In the genomic region with DNA sequence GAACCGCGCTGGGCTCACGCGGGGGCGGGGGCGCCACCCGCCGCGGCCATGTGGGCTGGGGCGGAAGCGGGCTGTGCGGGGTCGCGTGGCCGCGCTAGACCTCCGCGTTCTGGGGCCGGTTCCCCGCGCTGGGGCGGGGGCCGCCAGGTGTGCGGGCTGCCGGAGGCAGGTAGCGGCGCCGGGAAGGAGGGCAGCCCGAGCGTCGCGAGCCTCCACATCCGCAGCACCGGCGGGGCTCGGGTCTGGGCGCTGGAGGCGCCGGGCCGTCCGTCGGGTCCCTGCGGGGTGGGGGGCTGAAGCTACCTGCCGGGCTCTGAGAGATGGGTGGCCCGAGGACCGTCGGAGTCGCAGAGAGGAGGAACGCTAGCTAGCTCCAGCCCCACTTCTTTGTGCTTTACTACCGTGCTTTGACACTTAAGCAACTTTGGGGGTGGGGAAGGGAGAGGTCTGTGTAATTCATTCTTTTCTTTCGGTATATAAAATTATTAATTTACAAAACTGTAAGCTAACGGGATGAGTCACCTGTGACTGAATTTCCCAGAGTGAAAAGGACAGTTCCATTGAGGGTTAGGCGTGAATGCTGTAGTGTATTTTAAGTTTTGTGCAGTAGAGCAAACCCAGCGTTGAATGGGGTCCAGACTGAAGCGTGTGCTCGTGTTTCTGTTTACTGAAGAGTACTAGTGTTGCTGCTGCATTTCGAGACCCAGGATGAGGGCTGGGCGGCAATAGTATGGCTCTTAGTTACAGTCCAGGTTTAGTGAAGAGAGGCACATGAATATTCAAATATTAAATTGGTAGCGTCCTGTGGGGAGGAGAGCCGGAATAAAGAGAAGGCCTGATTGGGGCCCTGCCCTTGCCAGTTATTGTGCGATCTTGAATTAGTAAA, we compare ENCODE assay signal across 8 cellular contexts. TPM values are rescaled to one million over a fixed set of nuclear protein-coding genes. Genes with fewer than 3 reads are reported as not detected.
DNase-seq lines count a peak whose midpoint lies in the region; ATAC-seq and TF ChIP-seq lines count a peak whose summit lies in the region.

No MANE protein-coding gene starts in this region.

- intact Hi-C loops in activated T-helper 2 cell treated with anti-CD3 and anti-CD28 coated beads, Interferon-gamma antibody, Interleukin-2, Interleukin-4, amounts not matched to agents 10 μg/mL and 5 μg/mL and 100 μg/mL, durations not matched to agents 14 hours and 24 hours and 36 hours (cut with micrococcal nuclease): loop anchor here (10.0 kb wide), 3 partner anchors 469 to 949 kb away; a partner anchor contains a TSS

- peak overlapping the region; percentile 84 for H3K4me3 Mint-ChIP-seq in activated T-helper 2 cell treated with anti-CD3 and anti-CD28 coated beads, Interferon-gamma antibody, Interleukin-2, Interleukin-4, amounts not matched to agents 10 μg/mL and 5 μg/mL and 100 μg/mL, durations not matched to agents 14 hours and 24 hours and 36 hours (ENCODE audit: low read depth)
- H3K4me3 Mint-ChIP-seq in glutamatergic neuron (ENCODE audit: unreplicated experiment) (peak overlapping the region; percentile 86), progenitor cell of endocrine pancreas (ENCODE audit: low read depth) (peak overlapping the region; percentile 74)

- peak overlapping the region; percentile 58 for H3K27ac Mint-ChIP-seq in activated T-helper 2 cell treated with anti-CD3 and anti-CD28 coated beads, Interferon-gamma antibody, Interleukin-2, Interleukin-4, amounts not matched to agents 10 μg/mL and 5 μg/mL and 100 μg/mL, durations not matched to agents 14 hours and 24 hours and 36 hours
- peak overlapping the region; percentile 40 for H3K27ac Mint-ChIP-seq in glutamatergic neuron (ENCODE audit: unreplicated experiment)
- peak overlapping the region; percentile 76 for H3K27ac Mint-ChIP-seq in progenitor cell of endocrine pancreas

- TF ChIP-seq CTCF in glutamatergic neuron (IDR thresholded peaks at IDR 0.05; ENCODE audit: partially characterized antibody, unreplicated experiment): no peak
- TF ChIP-seq CTCF in progenitor cell of endocrine pancreas (IDR thresholded peaks at IDR 0.05; ENCODE audit: unreplicated experiment): no peak

- peaks cover 6% of the 10 kb centered on the region for H3K36me3 Mint-ChIP-seq in activated T-helper 2 cell treated with anti-CD3 and anti-CD28 coated beads, Interferon-gamma antibody, Interleukin-2, Interleukin-4, amounts not matched to agents 10 μg/mL and 5 μg/mL and 100 μg/mL, durations not matched to agents 14 hours and 24 hours and 36 hours (ENCODE audit: low read depth)
- H3K36me3 Mint-ChIP-seq in glutamatergic neuron (ENCODE audit: unreplicated experiment): no peaks in the 10 kb centered on the region
- H3K36me3 Mint-ChIP-seq in progenitor cell of endocrine pancreas (ENCODE audit: insufficient read depth): no peaks in the 10 kb centered on the region

- peak; percentile 23 for ATAC-seq in HG02642 (IDR thresholded peaks at IDR 0.05; ENCODE audit: poor library complexity, unreplicated experiment)

- H3K9me3 Mint-ChIP-seq in activated T-helper 2 cell treated with anti-CD3 and anti-CD28 coated beads, Interferon-gamma antibody, Interleukin-2, Interleukin-4, amounts not matched to agents 10 μg/mL and 5 μg/mL and 100 μg/mL, durations not matched to agents 14 hours and 24 hours and 36 hours: no peaks in the 10 kb centered on the region
- H3K9me3 Mint-ChIP-seq in glutamatergic neuron (ENCODE audit: unreplicated experiment) (peaks cover 4% of the 10 kb centered on the region), progenitor cell of endocrine pancreas (ENCODE audit: low read depth) (no peaks in the 10 kb centered on the region)

- no peaks in the 10 kb centered on the region for H3K27me3 Mint-ChIP-seq in activated T-helper 2 cell treated with anti-CD3 and anti-CD28 coated beads, Interferon-gamma antibody, Interleukin-2, Interleukin-4, amounts not matched to agents 10 μg/mL and 5 μg/mL and 100 μg/mL, durations not matched to agents 14 hours and 24 hours and 36 hours (ENCODE audit: low read depth)
- H3K27me3 Mint-ChIP-seq in glutamatergic neuron (ENCODE audit: unreplicated experiment) (no peaks in the 10 kb centered on the region), progenitor cell of endocrine pancreas (no peaks in the 10 kb centered on the region)

- peaks cover 28% of the 10 kb centered on the region for H3K4me1 Mint-ChIP-seq in activated T-helper 2 cell treated with anti-CD3 and anti-CD28 coated beads, Interferon-gamma antibody, Interleukin-2, Interleukin-4, amounts not matched to agents 10 μg/mL and 5 μg/mL and 100 μg/mL, durations not matched to agents 14 hours and 24 hours and 36 hours (ENCODE audit: low read depth)
- peaks cover 5% of the 10 kb centered on the region for H3K4me1 Mint-ChIP-seq in glutamatergic neuron (ENCODE audit: low read depth, unreplicated experiment)
- peaks cover 27% of the 10 kb centered on the region for H3K4me1 Mint-ChIP-seq in progenitor cell of endocrine pancreas (ENCODE audit: low read depth)

- DNase-seq in NCI-H2171 treated with DMSO at 0.1 percent for 48 hours (lab: John Stamatoyannopoulos, UW) (peak; percentile 6), NCI-H2171 (lab: John Stamatoyannopoulos, UW) (no peak), NCI-H2029 (lab: John Stamatoyannopoulos, UW) (peak; percentile 30), glutamatergic neuron (no peak), progenitor cell of endocrine pancreas (ENCODE audit: low spot score, unreplicated experiment) (no peak), NCI-H1048 (lab: John Stamatoyannopoulos, UW) (no peak)
- no peak for DNase-seq in activated T-helper 2 cell treated with anti-CD3 and anti-CD28 coated beads, Interferon-gamma antibody, Interleukin-2, Interleukin-4, amounts not matched to agents 10 μg/mL and 5 μg/mL and 100 μg/mL, durations not matched to agents 14 hours and 24 hours and 36 hours (ENCODE audit: low spot score)

RNA-seq across cellular contexts. Expression of a gene that starts 0.8 kb away (rescaled TPM):
- 58.2 and 58.7 TPM in 2 replicates for total RNA-seq in activated T-helper 2 cell treated with anti-CD3 and anti-CD28 coated beads, Interferon-gamma antibody, Interleukin-2, Interleukin-4, amounts not matched to agents 10 μg/mL and 5 μg/mL and 100 μg/mL, durations not matched to agents 14 hours and 24 hours and 36 hours
- total RNA-seq in glutamatergic neuron (ENCODE audit: unreplicated experiment) (26.2 TPM), progenitor cell of endocrine pancreas (49.1 and 51.3 TPM in 2 replicates)

Comparison
In these comparisons a context has a peak if more than half of its experiments do, and no peak if none do; other contexts are left out.
1. DNase-seq: peak in NCI-H2171 treated with DMSO at 0.1 percent for 48 hours (single experiment) and NCI-H2029 (single experiment); none in NCI-H2171 (single experiment), activated T-helper 2 cell treated with anti-CD3 and anti-CD28 coated beads, Interferon-gamma antibody, Interleukin-2, Interleukin-4, amounts not matched to agents 10 μg/mL and 5 μg/mL and 100 μg/mL, durations not matched to agents 14 hours and 24 hours and 36 hours (single experiment), glutamatergic neuron (single experiment), progenitor cell of endocrine pancreas (single experiment) and NCI-H1048 (single experiment).
2. Peak in every context shown above with its lines, with median percentiles within 50 percentile points of each other: H3K27ac Mint-ChIP-seq and H3K4me3 Mint-ChIP-seq.